15 cellular contexts compared by ENCODE assay signal in the genomic region with DNA sequence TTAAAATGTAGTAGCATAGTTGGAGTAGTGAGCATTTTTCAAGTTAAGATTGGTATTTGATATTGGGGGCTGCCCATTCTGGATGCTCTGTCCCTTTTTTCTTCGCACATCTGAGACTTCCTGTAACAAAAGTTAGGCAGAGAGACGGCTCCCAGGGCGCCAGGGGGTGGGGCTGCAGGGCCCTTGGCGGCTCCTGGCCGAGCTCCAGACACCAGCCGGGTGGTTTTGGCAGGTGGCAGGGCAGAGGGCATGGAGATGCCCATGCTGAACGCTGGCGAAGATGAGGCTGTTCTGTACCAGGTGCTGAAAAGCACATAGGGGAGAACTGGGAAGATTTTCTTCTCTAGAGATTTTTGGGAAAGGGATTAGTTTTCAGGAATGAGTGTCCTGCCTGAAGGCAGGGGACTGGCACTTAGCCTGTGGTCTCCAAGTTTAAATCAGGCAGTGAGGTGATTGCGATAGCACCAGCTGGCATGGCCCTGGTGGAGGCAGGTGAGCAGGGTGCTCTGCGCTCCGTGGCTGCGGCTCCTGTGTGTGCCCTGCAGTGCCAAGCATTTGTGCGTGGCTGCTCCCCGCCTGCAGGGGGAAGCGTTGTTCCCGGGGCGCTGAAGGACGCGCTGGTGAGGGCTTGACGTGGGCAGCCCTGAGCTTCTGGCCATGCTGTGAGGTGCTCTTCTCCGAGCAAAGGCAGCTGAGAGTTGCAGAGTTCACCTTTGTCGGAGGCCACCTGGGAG. TPM values are rescaled to one million over a fixed set of nuclear protein-coding genes. Genes with fewer than 3 reads are reported as not detected.
DNase-seq lines count a peak whose midpoint lies in the region; ATAC-seq and TF ChIP-seq lines count a peak whose summit lies in the region.
"Had no signal": no experiment of that assay in that cellular context is flagged by ENCODE, and none has a peak within 500 bp of the region (broad histone marks: within the 10 kb centered on the region; RNA-seq: fewer than 3 reads in every experiment).

No MANE protein-coding gene starts in this region.

- H3K27ac Mint-ChIP-seq in activated naive CD4-positive, alpha-beta T cell treated with anti-CD3 and anti-CD28 coated beads for 36 hours, result no peak overlapping the region

- H3K4me3 ChIP-seq in cardiac muscle cell (no peak overlapping the region), smooth muscle cell (no peak overlapping the region)
- H3K4me3 ChIP-seq: esophagus muscularis mucosa, MG63 had no signal

- H3K4me3 Mint-ChIP-seq in activated naive CD4-positive, alpha-beta T cell treated with anti-CD3 and anti-CD28 coated beads for 36 hours, result no peak overlapping the region

- H3K79me2 ChIP-seq in smooth muscle cell (ENCODE audit: low read depth), result no peaks in the 10 kb centered on the region

- ATAC-seq in GM18519 (IDR thresholded peaks at IDR 0.05; ENCODE audit: low FRiP score, unreplicated experiment), result no peak

- WGBS in smooth muscle cell (ENCODE audit: low lambda C conversion rate), result 97% methylated on average over 22 of the region's 22 CpGs

- no peaks in the 10 kb centered on the region for H3K4me1 Mint-ChIP-seq in activated naive CD4-positive, alpha-beta T cell treated with anti-CD3 and anti-CD28 coated beads for 36 hours (ENCODE audit: low read depth)

- no peaks in the 10 kb centered on the region for H3K27me3 Mint-ChIP-seq in activated naive CD4-positive, alpha-beta T cell treated with anti-CD3 and anti-CD28 coated beads for 36 hours (ENCODE audit: low read depth)

- no peak overlapping the region for H3K4me2 ChIP-seq in smooth muscle cell

- no peaks in the 10 kb centered on the region for H3K9me3 ChIP-seq in cardiac muscle cell (ENCODE audit: low read depth)
- no peaks in the 10 kb centered on the region for H3K9me3 ChIP-seq in smooth muscle cell (replicated peaks; ENCODE audit: low read depth)
- H3K9me3 ChIP-seq: esophagus muscularis mucosa, MG63 had no signal

- H3K4me1 ChIP-seq in cardiac muscle cell (ENCODE audit: low read depth) (no peaks in the 10 kb centered on the region), smooth muscle cell (ENCODE audit: low read depth) (no peaks in the 10 kb centered on the region)

- H3K36me3 ChIP-seq in cardiac muscle cell (peaks cover 7% of the 10 kb centered on the region), smooth muscle cell (ENCODE audit: low read depth) (no peaks in the 10 kb centered on the region)
- H3K36me3 ChIP-seq: MG63 had no signal

- DNase-seq in activated naive CD4-positive, alpha-beta T cell treated with anti-CD3 and anti-CD28 coated beads, Interleukin-2, amount 50 U/mL, for 16 hours, result peak; percentile 10
- DNase-seq in activated naive CD4-positive, alpha-beta T cell treated with anti-CD3 and anti-CD28 coated beads for 36 hours, result no peak
- peak; percentile 38 for DNase-seq in NCI-H69 (lab: John Stamatoyannopoulos, UW)
- no peak for DNase-seq in cardiac muscle cell (ENCODE audit: low read depth in 1 of 2, low spot score in 1 of 2)
- DNase-seq in smooth muscle cell (lab: John Stamatoyannopoulos, UW; ENCODE audit: unreplicated experiment), result no peak
- no peak for DNase-seq in OCI-M2 (lab: John Stamatoyannopoulos, UW; ENCODE audit: unreplicated experiment)
- DNase-seq in SKM-1 treated with dmso at 0.1 percent for 144 hours (lab: John Stamatoyannopoulos, UW; ENCODE audit: unreplicated experiment), result no peak
- DNase-seq: MG63; NCI-H748 treated with DMSO at 0.1 percent for 48 hours; stimulated activated CD4-positive, alpha-beta T cell treated with anti-CD3 and anti-CD28 coated beads, Interleukin-1b, Interleukin-23, amount 100 ng/mL, for 48 hours; stimulated activated naive CD4-positive, alpha-beta T cell treated with Interleukin-2 at 50 U/mL for 16 hours had no signal

- peaks cover 1% of the 10 kb centered on the region for H3K36me3 Mint-ChIP-seq in activated naive CD4-positive, alpha-beta T cell treated with anti-CD3 and anti-CD28 coated beads for 36 hours (ENCODE audit: low read depth)

- H2AFZ ChIP-seq in smooth muscle cell (ENCODE audit: low read depth), result no peak overlapping the region

- no peaks in the 10 kb centered on the region for H3K9me3 Mint-ChIP-seq in activated naive CD4-positive, alpha-beta T cell treated with anti-CD3 and anti-CD28 coated beads for 36 hours

- H3K27me3 ChIP-seq in cardiac muscle cell, result no peaks in the 10 kb centered on the region
- no peaks in the 10 kb centered on the region for H3K27me3 ChIP-seq in smooth muscle cell (ENCODE audit: low read depth)
- H3K27me3 ChIP-seq: esophagus muscularis mucosa, MG63 had no signal

- peaks cover 20% of the 10 kb centered on the region for H4K20me1 ChIP-seq in smooth muscle cell (ENCODE audit: low read depth)

- CTCF ChIA-PET in activated naive CD4-positive, alpha-beta T cell treated with anti-CD3 and anti-CD28 coated beads for 36 hours (lab: Charles Lee), result interaction anchor here (0.5 to 0.6 kb wide), 2 partner anchors 390 to 404 kb away, joined by 3 to 5 read pairs; no protein-coding TSS in a partner anchor

- no peak overlapping the region for H3K9ac ChIP-seq in smooth muscle cell (ENCODE audit: low read depth)

- H3F3A ChIP-seq in smooth muscle cell (ENCODE audit: low read depth), result no peaks in the 10 kb centered on the region

- intact Hi-C loops in activated naive CD4-positive, alpha-beta T cell treated with anti-CD3 and anti-CD28 coated beads for 36 hours (cut with micrococcal nuclease), result no loop called here

- H3K27ac ChIP-seq in cardiac muscle cell, result no peak overlapping the region
- H3K27ac ChIP-seq in smooth muscle cell (ENCODE audit: low read depth), result no peak overlapping the region
- H3K27ac ChIP-seq: esophagus muscularis mucosa had no signal

- peak; percentile 11 for TF ChIP-seq CTCF in cardiac muscle cell (IDR thresholded peaks at IDR 0.05; ENCODE audit: low read depth, low read length)
- TF ChIP-seq CTCF in smooth muscle cell (IDR thresholded peaks at IDR 0.05; ENCODE audit: borderline replicate concordance, insufficient read depth, poor library complexity, severe bottlenecking), result peak; percentile 9

RNA-seq across cellular contexts. Expression of a gene that starts 23.6 kb away (rescaled TPM):
- total RNA-seq in activated naive CD4-positive, alpha-beta T cell treated with anti-CD3 and anti-CD28 coated beads for 36 hours, result not detected
- total RNA-seq in cardiac muscle cell, result 2.3 TPM in 2 replicates
- polyA plus RNA-seq in cardiac muscle cell, result 1.5 and 2.0 TPM in 2 replicates
- 0.27 and 0.58 TPM in 2 replicates for total RNA-seq in smooth muscle cell
- polyA plus RNA-seq in smooth muscle cell, result not detected in 2 replicates
- total RNA-seq: T-helper 2 cell treated with Interferon-gamma antibody and Interleukin-4, amounts not matched to agents 100 ng/mL and 5 ng/mL, for 36 hours had no signal

RNA-seq across cellular contexts. Expression of a gene that starts 44.9 kb away (rescaled TPM):
- not detected for total RNA-seq in activated naive CD4-positive, alpha-beta T cell treated with anti-CD3 and anti-CD28 coated beads for 36 hours
- total RNA-seq in cardiac muscle cell, result 14.3 and 18.0 TPM in 2 replicates
- polyA plus RNA-seq in cardiac muscle cell, result 13.7 and 14.4 TPM in 2 replicates
- not detected in 2 replicates for total RNA-seq in smooth muscle cell
- 1.4 TPM in 1 of 2 replicates, not detected in the other for polyA plus RNA-seq in smooth muscle cell
- total RNA-seq: astrocyte; T-helper 2 cell treated with Interferon-gamma antibody and Interleukin-4, amounts not matched to agents 100 ng/mL and 5 ng/mL, for 36 hours had no signal

Comparison
In these comparisons a context has a peak if more than half of its experiments do, and no peak if none do; other contexts are left out.
1. DNase-seq: peak in activated naive CD4-positive, alpha-beta T cell treated with anti-CD3 and anti-CD28 coated beads, Interleukin-2, amount 50 U/mL, for 16 hours (single experiment) and NCI-H69 (single experiment); none in activated naive CD4-positive, alpha-beta T cell treated with anti-CD3 and anti-CD28 coated beads for 36 hours (single experiment), cardiac muscle cell (0 of 2), smooth muscle cell (single experiment), OCI-M2 (single experiment) and SKM-1 treated with dmso at 0.1 percent for 144 hours (single experiment).
2. RNA of a gene that starts 44.9 kb away (total RNA-seq): 14.3 to 18.0 TPM in cardiac muscle cell; not detected in activated naive CD4-positive, alpha-beta T cell treated with anti-CD3 and anti-CD28 coated beads for 36 hours and not detected in smooth muscle cell; every median in the first group is over 10 times any median in the second.